ENCODE assay signal across 22 cellular contexts in the genomic region with DNA sequence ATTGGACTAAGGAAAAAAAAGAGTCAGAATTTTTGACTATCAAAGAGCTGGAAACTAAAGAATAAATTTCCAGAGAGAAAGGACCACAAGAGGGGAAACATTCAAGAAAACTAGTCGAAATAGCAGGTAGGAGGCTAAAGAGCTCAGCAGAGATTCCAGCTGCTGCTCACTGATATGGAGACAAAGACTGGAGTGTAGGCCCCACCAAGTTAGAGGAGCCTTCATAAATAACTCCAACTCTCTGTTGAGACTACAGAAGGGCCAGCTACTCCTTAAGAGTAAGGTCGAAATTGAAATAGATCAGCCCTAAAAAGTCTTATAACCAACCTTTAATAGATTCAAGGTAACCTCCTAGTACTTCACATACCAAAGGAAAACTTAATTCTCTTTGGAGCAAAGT.
"Had no signal": no experiment of that assay in that cellular context is flagged by ENCODE, and none has a peak within 500 bp of the region (broad histone marks: within the 10 kb centered on the region; RNA-seq: fewer than 3 reads in every experiment).

No MANE protein-coding gene starts in this region.

- H3K9me3 ChIP-seq: body of pancreas, gastroesophageal sphincter, prostate gland, transverse colon had no signal

- H3K36me3 ChIP-seq: prostate gland had no signal

- ATAC-seq: activated CD8-positive, alpha-beta memory T cell treated with anti-CD3 and anti-CD28 coated beads, Interleukin-2, amount 10 ng/mL, durations not matched to agents 7 days and 5 days; body of pancreas; effector memory CD8-positive, alpha-beta T cell; gastroesophageal sphincter; left lobe of liver; right cardiac atrium; stimulated activated naive CD8-positive, alpha-beta T cell treated with anti-CD3 and anti-CD28 coated beads, Interleukin-15, Interleukin-2, amounts not matched to agents 100 U/mL and 50 U/mL, for 24 hours had no signal

- DNase-seq: activated CD4-positive, alpha-beta T cell treated with anti-CD3 and anti-CD28 coated beads for 1 hour; activated CD4-positive, alpha-beta T cell treated with anti-CD3 and anti-CD28 coated beads, Interleukin-2, amount 50 U/mL, for 4 hours; activated CD8-positive, alpha-beta memory T cell treated with anti-CD3 and anti-CD28 coated beads, Interleukin-2, amount 10 ng/mL, durations not matched to agents 7 days and 5 days; activated naive CD4-positive, alpha-beta T cell treated with anti-CD3 and anti-CD28 coated beads, Interleukin-2, amount 50 U/mL, for 16 hours; activated T-cell treated with anti-CD3 and anti-CD28 coated beads, Interleukin-2, amount 50 U/mL, for 1 hour; amniotic stem cell; body of pancreas; cerebellar nuclear complex; dermis blood vessel endothelial cell; effector memory CD8-positive, alpha-beta T cell; mammary epithelial cell; right cardiac atrium; stimulated activated CD4-positive, alpha-beta T cell treated with anti-CD3 and anti-CD28 coated beads, Interleukin-4, amount 100 ng/mL, for 24 hours; stimulated activated naive CD8-positive, alpha-beta T cell treated with anti-CD3 and anti-CD28 coated beads, Interleukin-15, Interleukin-2, amounts not matched to agents 100 U/mL and 50 U/mL, for 24 hours; T1000; transverse colon had no signal

- H3K27ac ChIP-seq: body of pancreas, gastroesophageal sphincter, prostate gland, skin epidermis, transverse colon, VCaP had no signal

- H3K9me3 Mint-ChIP-seq: effector memory CD8-positive, alpha-beta T cell; nephron had no signal

- H3K27me3 ChIP-seq: body of pancreas, gastroesophageal sphincter, transverse colon had no signal

- H3K27ac Mint-ChIP-seq: activated CD8-positive, alpha-beta memory T cell treated with anti-CD3 and anti-CD28 coated beads, Interleukin-2, amount 10 ng/mL, durations not matched to agents 7 days and 5 days had no signal

- H3K27me3 Mint-ChIP-seq: activated CD8-positive, alpha-beta memory T cell treated with anti-CD3 and anti-CD28 coated beads, Interleukin-2, amount 10 ng/mL, durations not matched to agents 7 days and 5 days; effector memory CD8-positive, alpha-beta T cell had no signal

- H3K4me3 Mint-ChIP-seq: activated CD8-positive, alpha-beta memory T cell treated with anti-CD3 and anti-CD28 coated beads, Interleukin-2, amount 10 ng/mL, durations not matched to agents 7 days and 5 days; effector memory CD8-positive, alpha-beta T cell; nephron had no signal

- H3K4me1 ChIP-seq: prostate gland, transverse colon had no signal

- H3K4me3 ChIP-seq: body of pancreas, gastroesophageal sphincter, prostate gland, skin epidermis, transverse colon had no signal
